20 cellular contexts compared by ENCODE assay signal in the genomic region with DNA sequence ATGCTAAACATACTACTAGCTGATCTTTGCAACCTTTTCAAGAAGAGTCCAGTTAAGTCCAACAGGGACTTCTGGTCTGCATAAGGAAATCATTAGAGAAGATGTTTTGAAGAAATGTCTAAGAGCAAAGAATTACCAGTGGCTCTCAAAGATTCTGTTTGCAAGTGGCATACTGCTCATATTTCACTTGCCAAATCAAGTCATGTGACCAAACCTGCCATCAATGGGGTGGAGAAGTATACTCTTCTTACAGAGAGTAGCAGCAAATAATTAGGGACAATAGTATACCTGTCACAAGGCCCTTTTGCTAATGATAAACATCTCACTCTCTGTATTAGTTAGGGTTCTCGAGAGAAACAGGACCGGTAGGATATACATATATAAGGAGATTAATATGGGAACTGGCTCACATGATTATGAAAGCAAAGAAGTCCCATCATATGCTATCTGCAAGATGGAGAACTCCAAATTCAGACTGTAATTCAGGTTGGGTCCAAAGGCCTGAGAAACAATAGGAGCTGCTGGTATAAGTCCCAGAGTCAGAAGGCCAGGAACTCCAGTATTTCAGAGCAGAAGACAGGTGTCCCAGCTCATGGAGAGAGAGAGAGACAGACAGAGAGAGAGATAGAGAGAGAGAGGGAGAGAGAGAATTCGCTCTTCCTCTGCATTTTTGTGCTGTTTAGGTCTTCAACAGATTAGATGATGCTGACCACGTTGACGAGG.
DNase-seq lines count a peak whose midpoint lies in the region; ATAC-seq and FAIRE-seq lines count a peak whose summit lies in the region.
"Had no signal": no experiment of that assay in that cellular context is flagged by ENCODE, and none has a peak within 500 bp of the region (broad histone marks: within the 10 kb centered on the region; RNA-seq: fewer than 3 reads in every experiment).

No MANE protein-coding gene starts in this region.

- H3K4me3 ChIP-seq in small intestine (ENCODE audit: low read depth in 1 of 2, low read length in 2 of 2) = no peak overlapping the region
- H3K4me3 ChIP-seq: A549, GM23338 had no signal

- no peaks in the 10 kb centered on the region for H3K27me3 ChIP-seq in small intestine (ENCODE audit: control insufficient read depth in 2 of 2, insufficient read depth in 2 of 2, low read length in 2 of 2)

- no peak for FAIRE-seq in small intestine (lab: Jason Lieb, UNC)
- FAIRE-seq: A549, GM12892, GM18507 had no signal

- ATAC-seq in natural killer cell treated with Interleukin-12 subunit alpha and Interleukin-12 subunit beta and Interleukin-15 and Interleukin-18, amount 100 ng/mL, for 72 hours = no peak
- ATAC-seq: A549, GM23338, Panc1 had no signal

- peaks cover 2% of the 10 kb centered on the region for H3K9me3 Mint-ChIP-seq in natural killer cell treated with Interleukin-12 subunit alpha and Interleukin-12 subunit beta and Interleukin-15 and Interleukin-18, amount 100 ng/mL, for 72 hours
- H3K9me3 Mint-ChIP-seq: CD4-positive, alpha-beta T cell; GM23338 had no signal

- H3K36me3 ChIP-seq in small intestine (ENCODE audit: control insufficient read depth in 2 of 2, insufficient read depth in 2 of 2, low read length in 2 of 2) = no peaks in the 10 kb centered on the region

- H3K27ac ChIP-seq in small intestine (ENCODE audit: low read depth in 1 of 2, low read length in 1 of 2) = no peak overlapping the region
- H3K27ac ChIP-seq: A549 had no signal

- no peak overlapping the region for H3K4me3 Mint-ChIP-seq in natural killer cell treated with Interleukin-12 subunit alpha and Interleukin-12 subunit beta and Interleukin-15 and Interleukin-18, amount 100 ng/mL, for 72 hours
- H3K4me3 Mint-ChIP-seq: CD4-positive, alpha-beta T cell; GM23338 had no signal

- H3K4me1 ChIP-seq in small intestine (ENCODE audit: control insufficient read depth in 2 of 2, insufficient read depth in 1 of 2, low read depth in 1 of 2, low read length in 1 of 2) = no peaks in the 10 kb centered on the region
- H3K4me1 ChIP-seq: Caco-2 had no signal

- no peak overlapping the region for H3K27ac Mint-ChIP-seq in natural killer cell treated with Interleukin-12 subunit alpha and Interleukin-12 subunit beta and Interleukin-15 and Interleukin-18, amount 100 ng/mL, for 72 hours
- H3K27ac Mint-ChIP-seq: CD4-positive, alpha-beta T cell; GM23338 had no signal

- peak; percentile 26 for DNase-seq in NCI-H2171 treated with DMSO at 0.1 percent for 48 hours (lab: John Stamatoyannopoulos, UW)
- DNase-seq in NCI-H2171 (lab: John Stamatoyannopoulos, UW) = no peak
- DNase-seq in NCI-H69 (lab: John Stamatoyannopoulos, UW) = peak; percentile 67
- peak; percentile 29 for DNase-seq in fibroblast of gingiva (ENCODE audit: low read depth)
- DNase-seq in small intestine = peak; percentile 66
- no peak for DNase-seq in activated CD4-positive, alpha-beta T cell treated with anti-CD3 and anti-CD28 coated beads, Interleukin-2, amount 50 U/mL, for 4 hours
- no peak for DNase-seq in natural killer cell treated with Interleukin-12 subunit alpha and Interleukin-12 subunit beta and Interleukin-15 and Interleukin-18, amount 100 ng/mL, for 72 hours (ENCODE audit: low spot score)
- DNase-seq in activated gamma-delta T cell treated with Interleukin-2 at 50 U/mL for 16 hours = no peak
- DNase-seq: Caco-2; CD4-positive, alpha-beta T cell; HCEC 1CT; KBM-7; NCI-H187 treated with DMSO at 0.1 percent for 48 hours; NCI-H226; NCI-H524 had no signal

- no peaks in the 10 kb centered on the region for H3K27me3 Mint-ChIP-seq in natural killer cell treated with Interleukin-12 subunit alpha and Interleukin-12 subunit beta and Interleukin-15 and Interleukin-18, amount 100 ng/mL, for 72 hours
- H3K27me3 Mint-ChIP-seq: CD4-positive, alpha-beta T cell had no signal

- 11 to 56% (median 35%) methylated on average over 5 of the region's 5 CpGs for WGBS in small intestine, 3 donors

- H3K9me3 ChIP-seq in small intestine (ENCODE audit: control insufficient read depth, low read depth) = no peaks in the 10 kb centered on the region
- H3K9me3 ChIP-seq: A549, Caco-2 had no signal

- H3K36me3 Mint-ChIP-seq in natural killer cell treated with Interleukin-12 subunit alpha and Interleukin-12 subunit beta and Interleukin-15 and Interleukin-18, amount 100 ng/mL, for 72 hours = no peaks in the 10 kb centered on the region

- no peaks in the 10 kb centered on the region for H3K4me1 Mint-ChIP-seq in natural killer cell treated with Interleukin-12 subunit alpha and Interleukin-12 subunit beta and Interleukin-15 and Interleukin-18, amount 100 ng/mL, for 72 hours (ENCODE audit: low read depth in 2 of 2)

Comparison
In these comparisons a context has a peak if more than half of its experiments do, and no peak if none do; other contexts are left out.
1. DNase-seq: peak in NCI-H2171 treated with DMSO at 0.1 percent for 48 hours (single experiment), NCI-H69 (single experiment), fibroblast of gingiva (single experiment) and small intestine (single experiment); none in NCI-H2171 (single experiment), activated CD4-positive, alpha-beta T cell treated with anti-CD3 and anti-CD28 coated beads, Interleukin-2, amount 50 U/mL, for 4 hours (0 of 2), natural killer cell treated with Interleukin-12 subunit alpha and Interleukin-12 subunit beta and Interleukin-15 and Interleukin-18, amount 100 ng/mL, for 72 hours (single experiment) and activated gamma-delta T cell treated with Interleukin-2 at 50 U/mL for 16 hours (single experiment).